11 cellular contexts compared by ENCODE assay signal in genomic region chr1:27554293-27554692, GRCh38. TPM values are rescaled to one million over a fixed set of nuclear protein-coding genes. Genes with fewer than 3 reads are reported as not detected.
DNase-seq lines count a peak whose midpoint lies in the region; ATAC-seq and TF ChIP-seq lines count a peak whose summit lies in the region.
"Had no signal": no experiment of that assay in that cellular context is flagged by ENCODE, and none has a peak within 500 bp of the region (broad histone marks: within the 10 kb centered on the region; RNA-seq: fewer than 3 reads in every experiment).

No MANE protein-coding gene starts in this region.

- peak overlapping the region; percentile 25 for H2BK5ac ChIP-seq in IMR-90 (ENCODE audit: low read depth, low read length, poor library complexity, severe bottlenecking)

- no peak for TF ChIP-seq EP300 in gastroesophageal sphincter (IDR thresholded peaks at IDR 0.05)
- no peak for TF ChIP-seq EP300 in sigmoid colon (IDR thresholded peaks at IDR 0.05)

- no peak overlapping the region for H3K4me2 ChIP-seq in IMR-90 (ENCODE audit: low read depth, low read length)

- DNase-seq in AG04450 (ENCODE audit: low read depth, low spot score) (no peak), IMR-90 (no peak), sigmoid colon (no peak), Kasumi-1 (lab: John Stamatoyannopoulos, UW) (no peak)
- DNase-seq: NCI-H2171 treated with DMSO at 0.1 percent for 48 hours, nucleus accumbens, T-helper 17 cell had no signal

- POLR2A ChIA-PET in AG04450 (lab: Yijun Ruan, JAX) = interaction anchor here (1.3 kb wide), 1 partner anchor 50 kb away, joined by 5 read pairs; the partner anchor contains the start of gene AHDC1
- POLR2A ChIA-PET in IMR-90 (lab: Charles Lee; ENCODE audit: unreplicated experiment) = no interaction called here

- H2AK9ac ChIP-seq in IMR-90 (replicated peaks; ENCODE audit: low read depth, low read length, poor library complexity) = peak overlapping the region; percentile 30

- intact Hi-C loops in IMR-90 (cut with micrococcal nuclease) (no loop called here), sigmoid colon (cut with DNase I) (no loop called here)

- H4K8ac ChIP-seq in IMR-90 (ENCODE audit: low read depth in 2 of 2, low read length in 2 of 2) = peak overlapping the region in 1 of 2 experiments; percentile 43; a peak in 1 of 4 replicates

- peaks cover 6% of the 10 kb centered on the region for H4K20me1 ChIP-seq in IMR-90 (ENCODE audit: insufficient read depth, low read length)

- no peak for TF ChIP-seq CTCF in AG04450 (IDR thresholded peaks at IDR 0.05; ENCODE audit: low read depth, low read length)
- no peak for TF ChIP-seq CTCF in IMR-90 (conservative IDR thresholded peaks at IDR 0.05; ENCODE audit: low read depth, low read length)
- no peak for TF ChIP-seq CTCF in gastroesophageal sphincter (IDR thresholded peaks at IDR 0.05)
- TF ChIP-seq CTCF in sigmoid colon (IDR thresholded peaks at IDR 0.05) = no peak

- H4K91ac ChIP-seq in IMR-90 (ENCODE audit: insufficient read depth, low read depth, low read length) = peak overlapping the region; percentile 33; the same call in 1 of the 2 replicates

- H3K18ac ChIP-seq in IMR-90 (ENCODE audit: low read depth, low read length) = no peak overlapping the region; the same call in 1 of the 2 replicates

- H2AFZ ChIP-seq in IMR-90 (replicated peaks; ENCODE audit: low read length, poor library complexity) = no peak overlapping the region

- BruUV-seq in IMR-90 (replicated peaks; lab: Mats Ljungman, UMichigan) = no TSS peak

- H3K4me3 ChIP-seq in AG04450 (ENCODE audit: low read depth, low read length) (no peak overlapping the region), IMR-90 (ENCODE audit: insufficient read depth, low read depth, low read length) (no peak overlapping the region), gastroesophageal sphincter (no peak overlapping the region), sigmoid colon (no peak overlapping the region)

- peak overlapping the region; percentile 17; the same call in 1 of the 2 replicates for H2AK5ac ChIP-seq in IMR-90 (ENCODE audit: low read depth, low read length)

- H4K5ac ChIP-seq in IMR-90 (ENCODE audit: low read depth, low read length) = 0 out of 2 replicates have a peak overlapping the region, but pooled peaks have one; percentile 6

- CTCF ChIA-PET in AG04450 (lab: Charles Lee) (interaction anchor here (0.6 to 6.3 kb wide), 3 partner anchors 15 to 163 kb away, joined by 3 to 180 read pairs (median 125); partner anchors contain the start of gene AHDC1), IMR-90 (lab: Yijun Ruan, JAX) (interaction anchor here (1.4 kb wide), 1 partner anchor 52 kb away, joined by 4 read pairs; no protein-coding TSS in a partner anchor)

- peaks cover 5% of the 10 kb centered on the region for H3K9me1 ChIP-seq in IMR-90 (ENCODE audit: insufficient read depth, low read length)

- H3K14ac ChIP-seq in IMR-90 (replicated peaks; ENCODE audit: low read depth, low read length) = peak overlapping the region; percentile 39; the same call in 1 of the 2 replicates

- peak overlapping the region; percentile 39 for H3K27ac ChIP-seq in AG04450 (ENCODE audit: low read depth, low read length)
- H3K27ac ChIP-seq in IMR-90 (ENCODE audit: insufficient read depth, low read length) = peak overlapping the region; percentile 47; the same call in 1 of the 2 replicates
- peak overlapping the region in 3 of 4 donors; percentile 91 to 98 (median 93) for H3K27ac ChIP-seq in gastroesophageal sphincter
- H3K27ac ChIP-seq in sigmoid colon = peak overlapping the region; percentile 82 to 98 (median 90)

- dilution Hi-C loops in IMR-90 (cut with HindIII; ENCODE audit: low sequenced_read_pairs, unreplicated experiment) = no loop called here

- H2BK20ac ChIP-seq in IMR-90 (ENCODE audit: low read depth, low read length) = no peak overlapping the region

- TF ChIP-seq RAD21 in IMR-90 (IDR thresholded peaks at IDR 0.05; ENCODE audit: low read length) = no peak

- H2BK15ac ChIP-seq in IMR-90 (ENCODE audit: low read depth, low read length) = no peak overlapping the region

- H3K4ac ChIP-seq in IMR-90 (ENCODE audit: low read depth, low read length) = peak overlapping the region; percentile 66

- H3K56ac ChIP-seq in IMR-90 (ENCODE audit: extremely low read depth, insufficient read depth, low read length) = no peak overlapping the region

- peaks cover 5 to 44% of the 10 kb centered on the region in 2 experiments; a peak in 3 of 4 replicates for H3K79me1 ChIP-seq in IMR-90 (ENCODE audit: low read depth in 1 of 2, low read length in 2 of 2)

- peaks cover 9% of the 10 kb centered on the region; the same call in 1 of the 2 replicates for H3K9me3 ChIP-seq in AG04450 (ENCODE audit: control insufficient read depth, insufficient read depth, low read length)
- H3K9me3 ChIP-seq in IMR-90 (ENCODE audit: control insufficient read depth, insufficient read depth, low read length) = no peaks in the 10 kb centered on the region
- no peaks in the 10 kb centered on the region for H3K9me3 ChIP-seq in gastroesophageal sphincter
- no peaks in the 10 kb centered on the region for H3K9me3 ChIP-seq in sigmoid colon

- peak overlapping the region; percentile 26; the same call in 1 of the 2 replicates for H3K9ac ChIP-seq in IMR-90 (ENCODE audit: low read depth, low read length)

- no peak overlapping the region; the same call in 1 of the 2 replicates for H2BK120ac ChIP-seq in IMR-90 (ENCODE audit: low read depth, low read length)

- H3K4me1 ChIP-seq in IMR-90 (ENCODE audit: control insufficient read depth, insufficient read depth, low read length) (peaks cover 22% of the 10 kb centered on the region), gastroesophageal sphincter (peaks cover 11 to 66% (median 35%) of the 10 kb centered on the region in 3 donors), sigmoid colon (peaks cover 0 to 46% (median 43%) of the 10 kb centered on the region in 4 donors)

- peaks cover 37% of the 10 kb centered on the region for H3K36me3 ChIP-seq in IMR-90 (ENCODE audit: control insufficient read depth, insufficient read depth, low read length)
- peaks cover 0 to 52% of the 10 kb centered on the region in 2 donors for H3K36me3 ChIP-seq in gastroesophageal sphincter
- H3K36me3 ChIP-seq in sigmoid colon = peaks cover 24 to 49% (median 37%) of the 10 kb centered on the region in 4 donors

- ATAC-seq in IMR-90 (ENCODE audit: low read depth) (no peak), gastroesophageal sphincter (no peak), HG03196 (IDR thresholded peaks at IDR 0.05; ENCODE audit: unreplicated experiment) (no peak), HG03442 (IDR thresholded peaks at IDR 0.05; ENCODE audit: unreplicated experiment) (no peak), HG03521 (IDR thresholded peaks at IDR 0.05; ENCODE audit: unreplicated experiment) (no peak)
- ATAC-seq: T-helper 17 cell had no signal

- 75% methylated on average over 1 of the region's 4 CpGs; no CpG with 5 or more reads in 1 of the 2 experiments for whole genome bisulfite sequencing in IMR-90 (ENCODE audit: extremely low coverage in 2 of 2, insufficient read length in 1 of 2), 2 experiments
- WGBS in gastroesophageal sphincter (ENCODE audit: low coverage in 1 of 2), 2 donors = 80% methylated on average over 1 of the region's 4 CpGs; no CpG with 5 or more reads in 1 of the 2 donors
- WGBS in sigmoid colon, 2 donors = 75 to 81% methylated on average over 4 of the region's 4 CpGs

- H3K27me3 ChIP-seq in AG04450 (ENCODE audit: control insufficient read depth, insufficient read depth, low read length) = no peaks in the 10 kb centered on the region
- H3K27me3 ChIP-seq in IMR-90 (ENCODE audit: control insufficient read depth, insufficient read depth, low read length) = no peaks in the 10 kb centered on the region
- no peaks in the 10 kb centered on the region for H3K27me3 ChIP-seq in gastroesophageal sphincter
- H3K27me3 ChIP-seq in sigmoid colon = no peaks in the 10 kb centered on the region

- in situ Hi-C loops in IMR-90 (cut with MboI; ENCODE audit: low sequenced_read_pairs) = no loop called here

- peak overlapping the region; percentile 81; the same call in 1 of the 2 replicates for H3K23ac ChIP-seq in IMR-90 (ENCODE audit: low read depth, low read length)

- TF ChIP-seq POLR2A in IMR-90 (IDR thresholded peaks at IDR 0.05; ENCODE audit: low read depth, low read length) (no peak), gastroesophageal sphincter (IDR thresholded peaks at IDR 0.05) (no peak), sigmoid colon (IDR thresholded peaks at IDR 0.05) (no peak)

TF ChIP-seq in IMR-90, 13 proteins besides CTCF, POLR2A, EP300 and RAD21 (continues in another document):
- TF ChIP-seq FOS (IDR thresholded peaks at IDR 0.05; ENCODE audit: low read depth, low read length) = no peak
- TF ChIP-seq ELK1 (IDR thresholded peaks at IDR 0.05; ENCODE audit: borderline replicate concordance, low read depth, low read length) = no peak
- TF ChIP-seq USF2 (IDR thresholded peaks at IDR 0.05; ENCODE audit: low read depth, low read length) = no peak
- TF ChIP-seq MXI1 (IDR thresholded peaks at IDR 0.05; ENCODE audit: borderline replicate concordance, low read depth, low read length) = no peak
- no peak for TF ChIP-seq CHD1 (IDR thresholded peaks at IDR 0.05; ENCODE audit: low read depth, low read length)
- TF ChIP-seq SMC3 (IDR thresholded peaks at IDR 0.05; ENCODE audit: low read depth, low read length) = no peak
- no peak for TF ChIP-seq NFE2L2 (IDR thresholded peaks at IDR 0.05; ENCODE audit: low read depth, low read length)

RNA-seq across cellular contexts. Expression of gene AHDC1, which starts 49.7 kb away (rescaled TPM):
- polyA plus RNA-seq in AG04450 (2011; rRNA removed) = 2.8 and 3.0 TPM in 2 replicates
- polyA minus RNA-seq in AG04450 (2011; rRNA and poly(A)+ RNA removed) = 3.7 and 5.3 TPM in 2 replicates
- total RNA-seq in IMR-90 (2012; rRNA removed) = 1.7 and 2.0 TPM in 2 replicates
- polyA plus RNA-seq in IMR-90 (2012; rRNA removed) = 11.6 and 16.1 TPM in 2 replicates
- 4.9 and 11.5 TPM in 2 replicates for polyA plus RNA-seq in IMR-90 (2012; cell fraction: cytosol; rRNA removed)
- 25.9 and 46.8 TPM in 2 replicates for polyA plus RNA-seq in IMR-90 (2012; cell fraction: nucleus; rRNA removed; ENCODE audit: low replicate concordance)
- 10 to 100 TPM; 18.2 to 50.3 (median 27.7) TPM for total RNA-seq in gastroesophageal sphincter
- total RNA-seq in sigmoid colon = 10 to 100 TPM; 10.9 to 34.1 (median 14.3) TPM
- 10 to 100 TPM in 1 of 3 donors, 1 to 10 TPM in 2; 1.8 to 17.4 (median 2.1) TPM for polyA plus RNA-seq in sigmoid colon

Comparison
In these comparisons a context has a peak if more than half of its experiments do, and no peak if none do; other contexts are left out.
1. H3K27ac ChIP-seq: peak in every context shown above with its lines; median percentile 93 in gastroesophageal sphincter; 90 in sigmoid colon; 47 in IMR-90; 39 in AG04450.